20 cellular contexts compared by ENCODE assay signal in the genomic region with DNA sequence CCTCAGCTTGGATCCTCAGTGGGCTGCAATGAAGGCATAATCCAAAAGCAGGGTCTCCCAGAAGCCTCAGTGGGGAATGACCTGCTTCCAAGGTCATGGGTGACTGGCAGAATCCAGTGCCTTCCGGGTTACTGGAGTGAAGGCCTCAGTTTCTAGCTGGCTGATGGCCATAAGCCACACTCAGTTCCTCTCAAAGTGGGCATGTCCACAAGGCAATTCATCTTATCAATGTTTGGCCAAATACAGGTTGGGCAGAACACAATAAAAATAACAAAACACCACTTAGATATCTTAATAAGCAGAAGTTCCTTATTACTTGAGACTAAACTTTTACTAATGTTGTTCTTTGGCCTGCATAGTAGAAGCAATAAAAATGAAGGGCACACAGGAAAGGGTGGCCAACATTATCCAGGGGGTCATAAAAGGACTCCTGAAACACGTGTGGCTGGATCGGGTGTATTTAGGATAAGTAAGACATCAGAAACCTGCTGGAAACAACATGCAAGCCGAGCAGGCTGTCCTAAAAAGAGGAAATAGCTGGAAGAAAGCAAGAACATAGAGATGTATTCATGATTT. TPM values are rescaled to one million over a fixed set of nuclear protein-coding genes. Genes with fewer than 3 reads are reported as not detected.
"Had no signal": no experiment of that assay in that cellular context is flagged by ENCODE, and none has a peak within 500 bp of the region (broad histone marks: within the 10 kb centered on the region; RNA-seq: fewer than 3 reads in every experiment).

No MANE protein-coding gene starts in this region.

- H3K4me1 Mint-ChIP-seq: activated naive CD8-positive, alpha-beta T cell treated with anti-CD3 and anti-CD28 coated beads for 36 hours; activated T-helper 17 cell treated with anti-CD3 and anti-CD28 coated beads, Interleukin-2, amount 50 U/mL, for 72 hours had no signal

- H3K4me3 ChIP-seq: body of pancreas, dorsolateral prefrontal cortex, lung, right atrium auricular region, upper lobe of left lung had no signal

- ATAC-seq: activated T-helper 17 cell treated with anti-CD3 and anti-CD28 coated beads, Interleukin-2, amount 50 U/mL, for 72 hours; body of pancreas; left lobe of liver; stimulated activated naive CD8-positive, alpha-beta T cell treated with anti-CD3 and anti-CD28 coated beads, Interleukin-15, Interleukin-2, amounts not matched to agents 100 U/mL and 50 U/mL, for 24 hours had no signal

- H3K27me3 Mint-ChIP-seq: activated naive CD8-positive, alpha-beta T cell treated with anti-CD3 and anti-CD28 coated beads for 36 hours had no signal

- H3K4me3 Mint-ChIP-seq: activated CD4-positive, alpha-beta memory T cell treated with anti-CD3 and anti-CD28 coated beads, Interleukin-2, amount 10 ng/mL, durations not matched to agents 7 days and 5 days; activated naive CD8-positive, alpha-beta T cell treated with anti-CD3 and anti-CD28 coated beads for 36 hours; activated T-helper 17 cell treated with anti-CD3 and anti-CD28 coated beads, Interleukin-2, amount 50 U/mL, for 72 hours; mesothelial cell of epicardium had no signal

- DNase-seq: activated CD4-positive, alpha-beta memory T cell treated with anti-CD3 and anti-CD28 coated beads, Interleukin-2, amount 10 ng/mL, durations not matched to agents 7 days and 5 days; activated CD4-positive, alpha-beta T cell treated with anti-CD3 and anti-CD28 coated beads for 48 hours; activated CD4-positive, CD25-positive, alpha-beta regulatory T cell; activated naive CD4-positive, alpha-beta T cell; activated naive CD8-positive, alpha-beta T cell treated with anti-CD3 and anti-CD28 coated beads for 36 hours; activated T-cell treated with anti-CD3 and anti-CD28 coated beads, Interleukin-2, amount 50 U/mL, for 1 hour; body of pancreas; dorsolateral prefrontal cortex; foreskin fibroblast; hippocampal formation; occipital lobe; stimulated activated naive CD8-positive, alpha-beta T cell treated with anti-CD3 and anti-CD28 coated beads, Interleukin-15, Interleukin-2, amounts not matched to agents 100 U/mL and 50 U/mL, for 24 hours; SW 1271; T-helper 2 cell; upper lobe of left lung had no signal

- H3K36me3 ChIP-seq: right atrium auricular region, upper lobe of left lung had no signal

- H3K27me3 ChIP-seq: body of pancreas, dorsolateral prefrontal cortex, right atrium auricular region, upper lobe of left lung had no signal

- H3K27ac ChIP-seq: body of pancreas, dorsolateral prefrontal cortex, right atrium auricular region, upper lobe of left lung had no signal

- H3K36me3 Mint-ChIP-seq: activated naive CD8-positive, alpha-beta T cell treated with anti-CD3 and anti-CD28 coated beads for 36 hours; mesothelial cell of epicardium had no signal

- H3K9me3 ChIP-seq: body of pancreas, right atrium auricular region, upper lobe of left lung had no signal

- H3K9me3 Mint-ChIP-seq: activated CD4-positive, alpha-beta memory T cell treated with anti-CD3 and anti-CD28 coated beads, Interleukin-2, amount 10 ng/mL, durations not matched to agents 7 days and 5 days; activated T-helper 17 cell treated with anti-CD3 and anti-CD28 coated beads, Interleukin-2, amount 50 U/mL, for 72 hours had no signal

- H3K27ac Mint-ChIP-seq: activated CD4-positive, alpha-beta memory T cell treated with anti-CD3 and anti-CD28 coated beads, Interleukin-2, amount 10 ng/mL, durations not matched to agents 7 days and 5 days; activated naive CD8-positive, alpha-beta T cell treated with anti-CD3 and anti-CD28 coated beads for 36 hours; activated T-helper 17 cell treated with anti-CD3 and anti-CD28 coated beads, Interleukin-2, amount 50 U/mL, for 72 hours; mesothelial cell of epicardium had no signal

RNA-seq across cellular contexts. Expression of gene AKR1C2, which starts 19.6 kb away (rescaled TPM):
- total RNA-seq: activated CD4-positive, alpha-beta memory T cell treated with anti-CD3 and anti-CD28 coated beads, Interleukin-2, amount 10 ng/mL, durations not matched to agents 7 days and 5 days; activated naive CD8-positive, alpha-beta T cell treated with anti-CD3 and anti-CD28 coated beads for 36 hours; activated T-helper 17 cell treated with anti-CD3 and anti-CD28 coated beads, Interleukin-2, amount 50 U/mL, for 72 hours had no signal
